ENCODE assay signal across 1 cellular context in genomic region chr7:114085592-114086490, GRCh38.
TF ChIP-seq lines count a peak whose summit lies in the region.

No MANE protein-coding gene starts in this region.

TF ChIP-seq in IMR-90, 13 proteins besides CTCF, POLR2A, EP300 and RAD21 (continued from another document):
- no peak for TF ChIP-seq RCOR1 (IDR thresholded peaks at IDR 0.05; ENCODE audit: insufficient replicate concordance, low read length)
- TF ChIP-seq FOS (IDR thresholded peaks at IDR 0.05; ENCODE audit: low read depth, low read length): no peak
- no peak for TF ChIP-seq CHD1 (IDR thresholded peaks at IDR 0.05; ENCODE audit: low read depth, low read length)
